9 cellular contexts compared by ENCODE assay signal in the genomic region with DNA sequence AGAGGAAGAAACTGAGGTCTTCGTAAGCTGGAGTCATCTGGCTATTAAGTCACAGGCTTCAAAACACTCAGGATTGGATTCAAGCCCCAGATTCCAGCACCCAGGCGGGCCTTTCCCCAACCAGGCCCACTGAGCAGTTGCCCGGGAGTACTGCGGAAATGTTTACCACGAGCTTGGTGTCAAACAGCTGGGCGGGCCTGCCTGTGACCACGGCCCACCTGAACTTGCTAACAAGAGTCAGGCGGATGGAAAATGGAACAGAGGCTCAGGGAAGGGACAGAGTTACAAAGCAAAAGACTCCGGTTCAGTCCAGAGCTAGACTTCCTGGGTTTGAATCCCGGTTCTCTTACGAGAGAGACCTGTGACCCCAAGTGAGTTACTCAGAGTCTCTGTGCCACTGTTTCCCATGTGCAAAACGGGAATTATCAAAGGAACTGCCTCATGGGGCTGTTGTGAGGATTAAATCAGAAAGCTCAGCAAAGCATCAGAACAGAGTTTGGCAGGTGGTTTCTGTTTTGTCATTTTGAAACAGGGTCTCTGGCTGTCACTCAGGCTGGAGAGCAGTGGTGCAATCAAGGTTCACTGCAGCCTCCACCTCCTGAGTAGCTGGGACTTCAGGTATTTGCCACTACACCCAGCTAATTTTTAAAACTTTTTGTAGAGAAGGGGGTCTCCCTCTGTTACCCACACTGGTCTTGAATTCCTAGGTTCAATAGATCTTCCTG. TPM values are rescaled to one million over a fixed set of nuclear protein-coding genes. Genes with fewer than 3 reads are reported as not detected.
DNase-seq lines count a peak whose midpoint lies in the region; ATAC-seq and TF ChIP-seq lines count a peak whose summit lies in the region.
"Had no signal": no experiment of that assay in that cellular context is flagged by ENCODE, and none has a peak within 500 bp of the region (broad histone marks: within the 10 kb centered on the region; RNA-seq: fewer than 3 reads in every experiment).

No MANE protein-coding gene starts in this region.

- peaks cover 0 to 4% (median 0%) of the 10 kb centered on the region in 3 donors for H3K4me1 Mint-ChIP-seq in CD8-positive, alpha-beta memory T cell

- peak; percentile 40 for DNase-seq in activated CD8-positive, alpha-beta memory T cell treated with anti-CD3 and anti-CD28 coated beads, Interleukin-2, amount 50 U/mL, for 48 hours
- DNase-seq in activated CD8-positive, alpha-beta memory T cell treated with anti-CD3 and anti-CD28 coated beads for 24 hours, result no peak
- peak; percentile 40 for DNase-seq in sigmoid colon
- no peak for DNase-seq in NCI-H82 treated with DMSO at 0.1 percent for 48 hours (lab: John Stamatoyannopoulos, UW; ENCODE audit: unreplicated experiment)
- no peak for DNase-seq in CD8-positive, alpha-beta memory T cell
- no peak for DNase-seq in DMS79 treated with DMSO at 0.1 percent for 48 hours (lab: John Stamatoyannopoulos, UW)

- 71 to 83% methylated on average over 12 of the region's 12 CpGs for WGBS in sigmoid colon, 2 donors

- no peaks in the 10 kb centered on the region for H3K4me1 ChIP-seq in sigmoid colon
- H3K4me1 ChIP-seq in CD8-positive, alpha-beta memory T cell (ENCODE audit: insufficient read depth, low read length), result no peaks in the 10 kb centered on the region

- TF ChIP-seq CTCF in sigmoid colon (IDR thresholded peaks at IDR 0.05), result no peak

- TF ChIP-seq POLR2A in sigmoid colon (IDR thresholded peaks at IDR 0.05), result no peak

- POLR2A ChIA-PET in CD8-positive, alpha-beta memory T cell (lab: Charles Lee), result no interaction called here

- no peak for TF ChIP-seq EP300 in sigmoid colon (IDR thresholded peaks at IDR 0.05)

- H3K27ac ChIP-seq in sigmoid colon, result no peak overlapping the region
- H3K27ac ChIP-seq in CD8-positive, alpha-beta memory T cell (ENCODE audit: low read depth, low read length), result no peak overlapping the region

- no peaks in the 10 kb centered on the region for H3K27me3 ChIP-seq in sigmoid colon
- H3K27me3 ChIP-seq in CD8-positive, alpha-beta memory T cell (ENCODE audit: insufficient read depth, low read length, poor library complexity, severe bottlenecking), result no peaks in the 10 kb centered on the region

- H3K27ac Mint-ChIP-seq in CD8-positive, alpha-beta memory T cell, result peak overlapping the region in 2 of 8 donors; percentile 23 to 29
- H3K27ac Mint-ChIP-seq: T-helper 2 cell treated with Interferon-gamma antibody and Interleukin-4, amounts not matched to agents 5 μg/mL and 100 μg/mL, for 36 hours had no signal

- CTCF ChIA-PET in CD8-positive, alpha-beta memory T cell (lab: Charles Lee), result no interaction called here

- no peak overlapping the region for H3K4me3 Mint-ChIP-seq in CD8-positive, alpha-beta memory T cell
- H3K4me3 Mint-ChIP-seq: T-helper 2 cell treated with Interferon-gamma antibody and Interleukin-4, amounts not matched to agents 5 μg/mL and 100 μg/mL, for 36 hours had no signal

- ATAC-seq in GM21717 (IDR thresholded peaks at IDR 0.05; ENCODE audit: unreplicated experiment) (peak; percentile 72), HG03354 (IDR thresholded peaks at IDR 0.05; ENCODE audit: poor library complexity, severe bottlenecking, unreplicated experiment) (peak; percentile 80)

- intact Hi-C loops in sigmoid colon (cut with DNase I), result no loop called here

- H3K9me3 ChIP-seq in sigmoid colon, result no peaks in the 10 kb centered on the region
- no peaks in the 10 kb centered on the region for H3K9me3 ChIP-seq in CD8-positive, alpha-beta memory T cell (ENCODE audit: low read length)

- peaks cover 0 to 15% (median 5%) of the 10 kb centered on the region in 3 donors for H3K36me3 Mint-ChIP-seq in CD8-positive, alpha-beta memory T cell

- peaks cover 0 to 6% of the 10 kb centered on the region in 2 donors for H3K27me3 Mint-ChIP-seq in CD8-positive, alpha-beta memory T cell

- H3K9me3 Mint-ChIP-seq in CD8-positive, alpha-beta memory T cell, result no peaks in the 10 kb centered on the region
- H3K9me3 Mint-ChIP-seq: T-helper 2 cell treated with Interferon-gamma antibody and Interleukin-4, amounts not matched to agents 5 μg/mL and 100 μg/mL, for 36 hours had no signal

- peaks cover 0 to 11% (median 6%) of the 10 kb centered on the region in 4 donors for H3K36me3 ChIP-seq in sigmoid colon
- no peaks in the 10 kb centered on the region for H3K36me3 ChIP-seq in CD8-positive, alpha-beta memory T cell (ENCODE audit: insufficient read depth, low read length)

- H3K4me3 ChIP-seq in sigmoid colon, result no peak overlapping the region
- H3K4me3 ChIP-seq in CD8-positive, alpha-beta memory T cell (ENCODE audit: low read length), result no peak overlapping the region

RNA-seq across cellular contexts. Expression of gene TFCP2L1, which starts 49.0 kb away (rescaled TPM):
- total RNA-seq in sigmoid colon, result under 1 TPM; 0.14 to 0.55 (median 0.43) TPM
- polyA plus RNA-seq in sigmoid colon, result 10 to 100 TPM in 2 of 3 donors, 1 to 10 TPM in 1; 7.2 to 35.5 (median 29.1) TPM
- under 1 TPM; 0.11 to 0.16 TPM for total RNA-seq in CD8-positive, alpha-beta memory T cell
- polyA plus RNA-seq in CD8-positive, alpha-beta memory T cell, result 0.45 TPM

Comparison
In these comparisons a context has a peak if more than half of its experiments do, and no peak if none do; other contexts are left out.
1. DNase-seq: peak in activated CD8-positive, alpha-beta memory T cell treated with anti-CD3 and anti-CD28 coated beads, Interleukin-2, amount 50 U/mL, for 48 hours (single experiment) and sigmoid colon (single experiment); none in activated CD8-positive, alpha-beta memory T cell treated with anti-CD3 and anti-CD28 coated beads for 24 hours (single experiment), NCI-H82 treated with DMSO at 0.1 percent for 48 hours (single experiment), CD8-positive, alpha-beta memory T cell (0 of 5) and DMS79 treated with DMSO at 0.1 percent for 48 hours (single experiment).